In genomic region chr4:176001171-176002006, GRCh38 we compare ENCODE assay signal across 8 cellular contexts.
DNase-seq lines count a peak whose midpoint lies in the region; ATAC-seq and FAIRE-seq lines count a peak whose summit lies in the region.

No MANE protein-coding gene starts in this region.

- H3K4me3 Mint-ChIP-seq in stimulated activated naive CD8-positive, alpha-beta T cell treated with anti-CD3 and anti-CD28 coated beads, Interleukin-15, amount 100 ng/mL, for 72 hours, result peak overlapping the region in 1 of 2 donors; percentile 75

- peak; percentile 83 for FAIRE-seq in HTR-8/SVneo (lab: Jason Lieb, UNC)

- ATAC-seq in left colon (no peak), GM21717 (IDR thresholded peaks at IDR 0.05; ENCODE audit: unreplicated experiment) (no peak)
- ATAC-seq in stimulated activated naive CD8-positive, alpha-beta T cell treated with anti-CD3 and anti-CD28 coated beads, Interleukin-15, amount 100 ng/mL, for 72 hours, result peak; percentile 20

- peaks cover 62% of the 10 kb centered on the region for H3K27me3 Mint-ChIP-seq in stimulated activated naive CD8-positive, alpha-beta T cell treated with anti-CD3 and anti-CD28 coated beads, Interleukin-15, amount 100 ng/mL, for 72 hours

- peak; percentile 25 for DNase-seq in HTR-8/SVneo (ENCODE audit: insufficient read length, low spot score)
- peak; percentile 13 for DNase-seq in cerebellum (ENCODE audit: low spot score)
- DNase-seq in left colon, result peak; percentile 23 to 33
- DNase-seq in stimulated activated naive CD8-positive, alpha-beta T cell treated with anti-CD3 and anti-CD28 coated beads, Interleukin-15, amount 100 ng/mL, for 72 hours, result no peak
- no peak for DNase-seq in UCSD-AML1 (lab: John Stamatoyannopoulos, UW; ENCODE audit: unreplicated experiment)
- DNase-seq in MV-4-11 (lab: John Stamatoyannopoulos, UW), result no peak

- H3K9me3 Mint-ChIP-seq in stimulated activated naive CD8-positive, alpha-beta T cell treated with anti-CD3 and anti-CD28 coated beads, Interleukin-15, amount 100 ng/mL, for 72 hours, result no peaks in the 10 kb centered on the region

- peaks cover 12% of the 10 kb centered on the region for H3K27me3 ChIP-seq in BLaER1

- H3K4me2 ChIP-seq in BLaER1, result peak overlapping the region; percentile 97

- H3K4me1 Mint-ChIP-seq in stimulated activated naive CD8-positive, alpha-beta T cell treated with anti-CD3 and anti-CD28 coated beads, Interleukin-15, amount 100 ng/mL, for 72 hours, result peaks cover 9% of the 10 kb centered on the region

- no peak overlapping the region for H3K27ac Mint-ChIP-seq in stimulated activated naive CD8-positive, alpha-beta T cell treated with anti-CD3 and anti-CD28 coated beads, Interleukin-15, amount 100 ng/mL, for 72 hours

- no peak overlapping the region for H3K27ac ChIP-seq in BLaER1

- peak overlapping the region; percentile 68 for H3K4me3 ChIP-seq in BLaER1

- no peaks in the 10 kb centered on the region for H4K20me1 ChIP-seq in BLaER1

- peak overlapping the region; percentile 54; the same call in 1 of the 2 replicates for H3K9ac ChIP-seq in BLaER1

- H3K4me1 ChIP-seq in BLaER1, result peaks cover 17% of the 10 kb centered on the region

- intact Hi-C loops in left colon (cut with DNase I, micrococcal nuclease), result no loop called here

- no peaks in the 10 kb centered on the region for H3K36me3 ChIP-seq in BLaER1

- H3K9me3 ChIP-seq in BLaER1, result no peaks in the 10 kb centered on the region

Comparison
In these comparisons a context has a peak if more than half of its experiments do, and no peak if none do; other contexts are left out.
1. DNase-seq: peak in HTR-8/SVneo (single experiment), cerebellum (single experiment) and left colon (2 of 2); none in stimulated activated naive CD8-positive, alpha-beta T cell treated with anti-CD3 and anti-CD28 coated beads, Interleukin-15, amount 100 ng/mL, for 72 hours (0 of 2), UCSD-AML1 (single experiment) and MV-4-11 (single experiment).